1 cellular context compared by ENCODE assay signal in the genomic region with DNA sequence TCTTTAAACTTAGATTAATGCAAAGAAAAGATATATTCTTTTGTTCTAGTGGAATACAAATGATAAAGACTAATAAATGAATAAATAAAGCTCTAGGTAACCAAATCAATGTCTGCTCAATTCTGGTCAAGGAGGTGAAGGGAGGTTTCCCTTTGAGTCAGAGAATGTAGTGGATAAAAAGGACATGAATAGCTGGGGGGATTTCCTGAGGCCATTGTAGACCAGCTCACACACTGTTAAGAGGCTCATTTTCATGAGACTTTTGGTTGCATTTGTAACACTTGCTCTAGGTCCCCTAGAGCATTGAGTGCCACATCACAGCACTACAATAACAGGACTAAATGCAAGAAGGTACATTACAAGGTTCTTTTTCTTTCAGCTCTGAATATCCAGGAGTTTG.
TF ChIP-seq lines count a peak whose summit lies in the region.

No MANE protein-coding gene starts in this region.

TF ChIP-seq in GM12878, 131 proteins besides CTCF, POLR2A, EP300 and RAD21 (continued from another document):
- TF ChIP-seq, protein P1, sequence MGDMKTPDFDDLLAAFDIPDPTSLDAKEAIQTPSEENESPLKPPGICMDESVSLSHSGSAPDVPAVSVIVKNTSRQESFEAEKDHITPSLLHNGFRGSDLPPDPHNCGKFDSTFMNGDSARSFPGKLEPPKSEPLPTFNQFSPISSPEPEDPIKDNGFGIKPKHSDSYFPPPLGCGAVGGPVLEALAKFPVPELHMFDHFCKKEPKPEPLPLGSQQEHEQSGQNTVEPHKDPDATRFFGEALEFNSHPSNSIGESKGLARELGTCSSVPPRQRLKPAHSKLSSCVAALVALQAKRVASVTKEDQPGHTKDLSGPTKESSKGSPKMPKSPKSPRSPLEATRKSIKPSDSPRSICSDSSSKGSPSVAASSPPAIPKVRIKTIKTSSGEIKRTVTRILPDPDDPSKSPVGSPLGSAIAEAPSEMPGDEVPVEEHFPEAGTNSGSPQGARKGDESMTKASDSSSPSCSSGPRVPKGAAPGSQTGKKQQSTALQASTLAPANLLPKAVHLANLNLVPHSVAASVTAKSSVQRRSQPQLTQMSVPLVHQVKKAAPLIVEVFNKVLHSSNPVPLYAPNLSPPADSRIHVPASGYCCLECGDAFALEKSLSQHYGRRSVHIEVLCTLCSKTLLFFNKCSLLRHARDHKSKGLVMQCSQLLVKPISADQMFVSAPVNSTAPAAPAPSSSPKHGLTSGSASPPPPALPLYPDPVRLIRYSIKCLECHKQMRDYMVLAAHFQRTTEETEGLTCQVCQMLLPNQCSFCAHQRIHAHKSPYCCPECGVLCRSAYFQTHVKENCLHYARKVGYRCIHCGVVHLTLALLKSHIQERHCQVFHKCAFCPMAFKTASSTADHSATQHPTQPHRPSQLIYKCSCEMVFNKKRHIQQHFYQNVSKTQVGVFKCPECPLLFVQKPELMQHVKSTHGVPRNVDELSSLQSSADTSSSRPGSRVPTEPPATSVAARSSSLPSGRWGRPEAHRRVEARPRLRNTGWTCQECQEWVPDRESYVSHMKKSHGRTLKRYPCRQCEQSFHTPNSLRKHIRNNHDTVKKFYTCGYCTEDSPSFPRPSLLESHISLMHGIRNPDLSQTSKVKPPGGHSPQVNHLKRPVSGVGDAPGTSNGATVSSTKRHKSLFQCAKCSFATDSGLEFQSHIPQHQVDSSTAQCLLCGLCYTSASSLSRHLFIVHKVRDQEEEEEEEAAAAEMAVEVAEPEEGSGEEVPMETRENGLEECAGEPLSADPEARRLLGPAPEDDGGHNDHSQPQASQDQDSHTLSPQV (IDR thresholded peaks at IDR 0.05) = no peak
- TF ChIP-seq, protein P2, sequence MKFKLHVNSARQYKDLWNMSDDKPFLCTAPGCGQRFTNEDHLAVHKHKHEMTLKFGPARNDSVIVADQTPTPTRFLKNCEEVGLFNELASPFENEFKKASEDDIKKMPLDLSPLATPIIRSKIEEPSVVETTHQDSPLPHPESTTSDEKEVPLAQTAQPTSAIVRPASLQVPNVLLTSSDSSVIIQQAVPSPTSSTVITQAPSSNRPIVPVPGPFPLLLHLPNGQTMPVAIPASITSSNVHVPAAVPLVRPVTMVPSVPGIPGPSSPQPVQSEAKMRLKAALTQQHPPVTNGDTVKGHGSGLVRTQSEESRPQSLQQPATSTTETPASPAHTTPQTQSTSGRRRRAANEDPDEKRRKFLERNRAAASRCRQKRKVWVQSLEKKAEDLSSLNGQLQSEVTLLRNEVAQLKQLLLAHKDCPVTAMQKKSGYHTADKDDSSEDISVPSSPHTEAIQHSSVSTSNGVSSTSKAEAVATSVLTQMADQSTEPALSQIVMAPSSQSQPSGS (IDR thresholded peaks at IDR 0.05; ENCODE audit: low read length) = peak; percentile 63; the same call in 1 of the 2 replicates
- TF ChIP-seq RCOR1 (conservative IDR thresholded peaks at IDR 0.05; ENCODE audit: low read depth, low read length) = no peak
- no peak for TF ChIP-seq SUPT20H (IDR thresholded peaks at IDR 0.05; ENCODE audit: borderline replicate concordance, control insufficient read depth, low read depth, low read length)
- no peak for TF ChIP-seq TBL1XR1 (IDR thresholded peaks at IDR 0.05; ENCODE audit: low read depth, low read length)
- TF ChIP-seq PML (IDR thresholded peaks at IDR 0.05; ENCODE audit: low read length) = no peak
- no peak for TF ChIP-seq CHD1 (IDR thresholded peaks at IDR 0.05; ENCODE audit: low read depth, low read length)
